13 cellular contexts compared by ENCODE assay signal in genomic region chr14:44941591-44941990, GRCh38.
"Had no signal": no experiment of that assay in that cellular context is flagged by ENCODE, and none has a peak within 500 bp of the region (broad histone marks: within the 10 kb centered on the region; RNA-seq: fewer than 3 reads in every experiment).

No MANE protein-coding gene starts in this region.

- H3K9ac ChIP-seq: parathyroid adenoma had no signal

- H2AFZ ChIP-seq: parathyroid adenoma had no signal

- H3K27me3 Mint-ChIP-seq: activated CD8-positive, alpha-beta memory T cell treated with anti-CD3 and anti-CD28 coated beads, Interleukin-2, amount 10 ng/mL, durations not matched to agents 7 days and 5 days had no signal

- H3K36me3 ChIP-seq: uterus had no signal

- H3K4me1 ChIP-seq: parathyroid adenoma, sigmoid colon, uterus had no signal

- H3K27ac ChIP-seq: dorsolateral prefrontal cortex, neutrophil, parathyroid adenoma, sigmoid colon, tibial artery, uterus had no signal

- H3K4me3 Mint-ChIP-seq: activated CD8-positive, alpha-beta memory T cell treated with anti-CD3 and anti-CD28 coated beads, Interleukin-2, amount 10 ng/mL, durations not matched to agents 7 days and 5 days had no signal

- H3K27me3 ChIP-seq: dorsolateral prefrontal cortex, neutrophil, sigmoid colon, tibial artery, uterus had no signal

- ATAC-seq: activated CD8-positive, alpha-beta memory T cell treated with anti-CD3 and anti-CD28 coated beads, Interleukin-2, amount 10 ng/mL, durations not matched to agents 7 days and 5 days had no signal

- DNase-seq: activated CD4-positive, alpha-beta T cell treated with anti-CD3 and anti-CD28 coated beads, Interleukin-2, amount 50 U/mL, for 48 hours; activated CD4-positive, CD25-positive, alpha-beta regulatory T cell treated with anti-CD3 and anti-CD28 coated beads, Interleukin-2, amount 50 U/mL, for 72 hours; activated CD8-positive, alpha-beta memory T cell treated with anti-CD3 and anti-CD28 coated beads, Interleukin-2, amount 10 ng/mL, durations not matched to agents 7 days and 5 days; activated T-cell treated with anti-CD3 and anti-CD28 coated beads, Interleukin-2, amount 50 U/mL, for 48 hours; dorsolateral prefrontal cortex; islet precursor cell; sigmoid colon; stimulated activated CD4-positive, alpha-beta T cell treated with anti-CD3 and anti-CD28 coated beads, Interleukin-1b, Interleukin-23, amount 100 ng/mL, for 48 hours; tibial artery; uterus had no signal

- H3K9me3 ChIP-seq: neutrophil, sigmoid colon, tibial artery, uterus had no signal

- H3K4me3 ChIP-seq: dorsolateral prefrontal cortex, lung, sigmoid colon, tibial artery, uterus had no signal
